Comparison of ENCODE assay signal across 2 cellular contexts in genomic region chr1:20648438-20648837, GRCh38.
TF ChIP-seq lines count a peak whose summit lies in the region.

No MANE protein-coding gene starts in this region.

TF ChIP-seq in HepG2, 621 proteins besides CTCF, POLR2A, EP300 and RAD21:
- TF ChIP-seq ZNF780A (CRISPR knock-in tag; IDR thresholded peaks at IDR 0.05) = no peak
- TF ChIP-seq RXRB (CRISPR knock-in tag; IDR thresholded peaks at IDR 0.05; ENCODE audit: borderline replicate concordance) = no peak
- no peak for TF ChIP-seq ZNF24 (IDR thresholded peaks at IDR 0.05)
- no peak for TF ChIP-seq RORA (CRISPR knock-in tag; IDR thresholded peaks at IDR 0.05)
- no peak for TF ChIP-seq ZNF547 (CRISPR knock-in tag; IDR thresholded peaks at IDR 0.05)
- TF ChIP-seq ZNF564 (CRISPR knock-in tag; IDR thresholded peaks at IDR 0.05) = no peak
- TF ChIP-seq NFKB2 (CRISPR knock-in tag; IDR thresholded peaks at IDR 0.05; ENCODE audit: borderline replicate concordance) = 0 out of 2 replicates have a peak, but pooled peaks have one; percentile 22

TF ChIP-seq in K562, 482 proteins besides CTCF, POLR2A, EP300 and RAD21:
- no peak for TF ChIP-seq CBFB (CRISPR knock-in tag; IDR thresholded peaks at IDR 0.05)
- TF ChIP-seq POLR2G (IDR thresholded peaks at IDR 0.05; ENCODE audit: low read depth, low read length) = peak; percentile 53
- TF ChIP-seq ZEB2 (IDR thresholded peaks at IDR 0.05) = no peak
- no peak for TF ChIP-seq KDM2B (CRISPR knock-in tag; IDR thresholded peaks at IDR 0.05)
- TF ChIP-seq ZNF778 (CRISPR knock-in tag; IDR thresholded peaks at IDR 0.05) = no peak
TF ChIP-seq in K562: peak in this region for 1.
